In the genomic region with DNA sequence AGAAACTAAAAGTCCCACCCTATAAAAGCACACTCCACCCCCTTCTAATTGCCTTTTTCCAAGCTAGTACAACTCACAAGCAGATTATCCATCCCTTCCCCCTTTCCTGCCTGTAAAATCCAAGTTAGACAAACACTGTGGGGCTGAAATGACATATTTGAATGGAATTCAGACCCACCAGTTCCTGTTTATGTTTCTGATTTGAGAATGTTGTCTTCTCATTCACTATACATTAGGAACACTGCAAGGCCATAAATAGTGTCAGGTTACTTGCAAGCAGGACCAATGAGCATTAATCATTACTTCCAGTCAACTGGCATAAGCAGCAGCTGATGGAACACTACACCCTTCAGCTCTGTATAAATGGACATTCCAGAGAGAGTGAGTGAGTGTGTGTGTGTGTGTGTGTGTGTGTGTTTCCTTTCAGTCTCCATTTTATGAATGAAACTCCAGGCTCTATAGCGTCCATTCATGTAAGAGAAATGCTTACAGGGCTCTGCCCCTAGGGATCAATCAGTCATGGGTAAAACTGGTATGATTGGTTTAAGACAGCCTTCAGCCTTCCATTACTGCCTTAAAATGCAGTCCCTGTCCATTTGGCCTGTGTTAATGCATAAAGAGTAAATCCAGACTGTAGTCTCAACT, we compare ENCODE assay signal across 8 cellular contexts.
DNase-seq lines count a peak whose midpoint lies in the region; ATAC-seq, FAIRE-seq and TF ChIP-seq lines count a peak whose summit lies in the region.

No MANE protein-coding gene starts in this region.

- TF ChIP-seq CTCF in choroid plexus epithelial cell (conservative IDR thresholded peaks at IDR 0.05; ENCODE audit: low read depth, low read length) (no peak), nephron (IDR thresholded peaks at IDR 0.05; ENCODE audit: unreplicated experiment in 3 of 3) (no peak)

- H3K27ac Mint-ChIP-seq in nephron, result peak overlapping the region; percentile 93 to 94 (median 94)

- peak; percentile 55 for DNase-seq in H54 (ENCODE audit: insufficient read length, low spot score)
- DNase-seq in NCI-H460 (ENCODE audit: extremely low read depth, low read depth), result peak; percentile 99
- peak; percentile 100 for DNase-seq in choroid plexus epithelial cell (ENCODE audit: low read depth)
- DNase-seq in stimulated activated CD4-positive, alpha-beta T cell treated with anti-CD3 and anti-CD28 coated beads, Interleukin-4, amount 100 ng/mL, for 1 hour, result no peak
- no peak for DNase-seq in stimulated activated CD4-positive, alpha-beta T cell treated with anti-CD3 and anti-CD28 coated beads, Interleukin-12 subunit alpha, Interleukin-12 subunit beta, amount 100 ng/mL, for 4 hours

- peaks cover 10% of the 10 kb centered on the region for H3K36me3 Mint-ChIP-seq in nephron (ENCODE audit: low read depth)

- no peak for TF ChIP-seq POLR2A in H54 (IDR thresholded peaks at IDR 0.05; ENCODE audit: low read depth, low read length)

- no peak overlapping the region for H3K4me3 ChIP-seq in choroid plexus epithelial cell (ENCODE audit: low read depth, low read length)

- H3K4me1 Mint-ChIP-seq in nephron, result peaks cover 23% of the 10 kb centered on the region

- H3K27me3 Mint-ChIP-seq in nephron (ENCODE audit: low read depth), result no peaks in the 10 kb centered on the region

- ATAC-seq in GM18502 (IDR thresholded peaks at IDR 0.05; ENCODE audit: poor library complexity, unreplicated experiment) (no peak), GM19328 (IDR thresholded peaks at IDR 0.05; ENCODE audit: unreplicated experiment) (no peak)

- peak overlapping the region; percentile 27 to 62 (median 27) for H3K4me3 Mint-ChIP-seq in nephron

- H3K9me3 Mint-ChIP-seq in nephron, result no peaks in the 10 kb centered on the region

- FAIRE-seq in H54 (lab: Jason Lieb, UNC), result peak; percentile 100

Comparison
In these comparisons a context has a peak if more than half of its experiments do, and no peak if none do; other contexts are left out.
1. DNase-seq: peak in H54 (single experiment), NCI-H460 (single experiment) and choroid plexus epithelial cell (single experiment); none in stimulated activated CD4-positive, alpha-beta T cell treated with anti-CD3 and anti-CD28 coated beads, Interleukin-4, amount 100 ng/mL, for 1 hour (single experiment) and stimulated activated CD4-positive, alpha-beta T cell treated with anti-CD3 and anti-CD28 coated beads, Interleukin-12 subunit alpha, Interleukin-12 subunit beta, amount 100 ng/mL, for 4 hours (single experiment).